21 cellular contexts compared by ENCODE assay signal in genomic region chr6:43178150-43178549, GRCh38.
"Had no signal": no experiment of that assay in that cellular context is flagged by ENCODE, and none has a peak within 500 bp of the region (broad histone marks: within the 10 kb centered on the region; RNA-seq: fewer than 3 reads in every experiment).

No MANE protein-coding gene starts in this region.

- H3K27ac ChIP-seq: adrenal gland, ascending aorta, brain microvascular endothelial cell, foreskin keratinocyte, ovary, skin epidermis, tibial artery had no signal

- H3K27ac Mint-ChIP-seq: activated naive CD4-positive, alpha-beta T cell treated with anti-CD3 and anti-CD28 coated beads, Interleukin-2, amount 50 U/mL, for 24 hours; activated T-cell treated with anti-CD3 and anti-CD28 coated beads, Interleukin-2, amount 50 U/mL, for 72 hours; dendritic cell treated with granulocyte-macrophage colony-stimulating factor and Interleukin-4, amounts not matched to agents 40 ng/mL and 50 ng/mL, for 4 days; memory B cell; stimulated activated effector memory CD8-positive, alpha-beta T cell treated with anti-CD3 and anti-CD28 coated beads, Interleukin-12 subunit alpha, Interleukin-12 subunit beta, amount 100 ng/mL, for 72 hours; WTC11 had no signal

- H3K4me3 ChIP-seq: adrenal gland, ascending aorta, ovary, skin epidermis, tibial artery had no signal

- H3K4me3 Mint-ChIP-seq: activated naive CD4-positive, alpha-beta T cell treated with anti-CD3 and anti-CD28 coated beads, Interleukin-2, amount 50 U/mL, for 24 hours; activated T-cell treated with anti-CD3 and anti-CD28 coated beads, Interleukin-2, amount 50 U/mL, for 72 hours; dendritic cell treated with granulocyte-macrophage colony-stimulating factor and Interleukin-4, amounts not matched to agents 40 ng/mL and 50 ng/mL, for 4 days; memory B cell; stimulated activated effector memory CD8-positive, alpha-beta T cell treated with anti-CD3 and anti-CD28 coated beads, Interleukin-12 subunit alpha, Interleukin-12 subunit beta, amount 100 ng/mL, for 72 hours; stimulated activated naive CD8-positive, alpha-beta T cell treated with anti-CD3 and anti-CD28 coated beads, Interleukin-15, amount 100 ng/mL, for 72 hours; WTC11 had no signal

- DNase-seq: activated CD8-positive, alpha-beta memory T cell treated with anti-CD3 and anti-CD28 coated beads, Interleukin-2, amount 50 U/mL, for 4 hours; activated effector memory CD4-positive, alpha-beta T cell treated with anti-CD3 and anti-CD28 coated beads, Interleukin-2, amount 50 U/mL, for 16 hours; activated T-cell treated with anti-CD3 and anti-CD28 coated beads, Interleukin-2, amount 50 U/mL, for 72 hours; adrenal gland; brain microvascular endothelial cell; effector CD4-positive, alpha-beta T cell; foreskin keratinocyte; left colon; ovary; right cardiac atrium; stimulated activated CD4-positive, alpha-beta T cell treated with anti-CD3 and anti-CD28 coated beads, Interleukin-1b, Interleukin-23, amount 100 ng/mL, for 48 hours; stimulated activated naive CD8-positive, alpha-beta T cell treated with anti-CD3 and anti-CD28 coated beads, Interleukin-15, amount 100 ng/mL, for 72 hours; T1000; tibial artery had no signal

- H3K36me3 ChIP-seq: ovary had no signal

- H3K9me3 ChIP-seq: adrenal gland, ascending aorta, ovary, tibial artery had no signal

- H3K27me3 ChIP-seq: adrenal gland, ascending aorta, brain microvascular endothelial cell, foreskin keratinocyte, ovary, tibial artery had no signal

- ATAC-seq: activated T-cell treated with anti-CD3 and anti-CD28 coated beads, Interleukin-2, amount 50 U/mL, for 72 hours; foreskin keratinocyte; left colon; right cardiac atrium; stimulated activated effector memory CD8-positive, alpha-beta T cell treated with anti-CD3 and anti-CD28 coated beads, Interleukin-12 subunit alpha, Interleukin-12 subunit beta, amount 100 ng/mL, for 72 hours; stimulated activated naive CD8-positive, alpha-beta T cell treated with anti-CD3 and anti-CD28 coated beads, Interleukin-15, amount 100 ng/mL, for 72 hours; WTC11 had no signal

- H3K27me3 Mint-ChIP-seq: activated naive CD4-positive, alpha-beta T cell treated with anti-CD3 and anti-CD28 coated beads, Interleukin-2, amount 50 U/mL, for 24 hours; dendritic cell treated with granulocyte-macrophage colony-stimulating factor and Interleukin-4, amounts not matched to agents 40 ng/mL and 50 ng/mL, for 4 days; memory B cell; stimulated activated naive CD8-positive, alpha-beta T cell treated with anti-CD3 and anti-CD28 coated beads, Interleukin-15, amount 100 ng/mL, for 72 hours had no signal

- H3K9me3 Mint-ChIP-seq: activated naive CD4-positive, alpha-beta T cell treated with anti-CD3 and anti-CD28 coated beads, Interleukin-2, amount 50 U/mL, for 24 hours; activated T-cell treated with anti-CD3 and anti-CD28 coated beads, Interleukin-2, amount 50 U/mL, for 72 hours; dendritic cell treated with granulocyte-macrophage colony-stimulating factor and Interleukin-4, amounts not matched to agents 40 ng/mL and 50 ng/mL, for 4 days; memory B cell; stimulated activated effector memory CD8-positive, alpha-beta T cell treated with anti-CD3 and anti-CD28 coated beads, Interleukin-12 subunit alpha, Interleukin-12 subunit beta, amount 100 ng/mL, for 72 hours; stimulated activated naive CD8-positive, alpha-beta T cell treated with anti-CD3 and anti-CD28 coated beads, Interleukin-15, amount 100 ng/mL, for 72 hours; WTC11 had no signal
